Comparison of ENCODE assay signal across 11 cellular contexts in genomic region chr4:153555730-153556440, GRCh38.
DNase-seq lines count a peak whose midpoint lies in the region; ATAC-seq and TF ChIP-seq lines count a peak whose summit lies in the region.
"Had no signal": no experiment of that assay in that cellular context is flagged by ENCODE, and none has a peak within 500 bp of the region (broad histone marks: within the 10 kb centered on the region; RNA-seq: fewer than 3 reads in every experiment).

No MANE protein-coding gene starts in this region.

- H3K9me3 Mint-ChIP-seq in GM23338 = no peaks in the 10 kb centered on the region
- H3K9me3 Mint-ChIP-seq in neural progenitor cell = peaks cover under 1% of the 10 kb centered on the region

- ATAC-seq in GM23338 (no peak), HG03159 (IDR thresholded peaks at IDR 0.05; ENCODE audit: unreplicated experiment) (no peak)

- H3K36me3 Mint-ChIP-seq in GM23338 (ENCODE audit: low read depth) (peaks cover 21% of the 10 kb centered on the region), neural progenitor cell (peaks cover 20% of the 10 kb centered on the region)

- no peaks in the 10 kb centered on the region for H3K4me1 ChIP-seq in GM23338 (ENCODE audit: insufficient read depth)
- peaks cover 0 to 20% of the 10 kb centered on the region in 2 donors for H3K4me1 ChIP-seq in right atrium auricular region
- H3K4me1 ChIP-seq in neural progenitor cell = peaks cover 6% of the 10 kb centered on the region

- H3F3A ChIP-seq in GM23338 (replicated peaks; ENCODE audit: low read depth) (no peaks in the 10 kb centered on the region), neural progenitor cell (ENCODE audit: low read depth) (no peaks in the 10 kb centered on the region)

- H3K4me3 Mint-ChIP-seq in GM23338 (no peak overlapping the region), neural progenitor cell (no peak overlapping the region)
- H3K4me3 Mint-ChIP-seq: activated T-helper 1 cell treated with anti-CD3 and anti-CD28 coated beads, Interleukin-12 subunit alpha, Interleukin-12 subunit beta, Interleukin-2, Interleukin-4 antibody, amounts not matched to agents 30 ng/mL and 10 ng/mL and 1 ng/mL, durations not matched to agents 14 hours and 24 hours and 36 hours; stimulated activated naive CD8-positive, alpha-beta T cell treated with anti-CD3 and anti-CD28 coated beads, Interleukin-15, Interleukin-2, amounts not matched to agents 100 ng/mL and 50 ng/mL, for 24 hours had no signal

- H3K27ac ChIP-seq in GM23338 (ENCODE audit: low read depth) (no peak overlapping the region), right atrium auricular region (peak overlapping the region; percentile 61 to 88), neural progenitor cell (no peak overlapping the region)

- H3K4me1 Mint-ChIP-seq in GM23338 (peaks cover 9% of the 10 kb centered on the region; the same call in 2 of the 3 replicates), neural progenitor cell (peaks cover 7% of the 10 kb centered on the region)

- H3K9me3 ChIP-seq in right atrium auricular region (peaks cover 0 to under 1% of the 10 kb centered on the region in 2 donors), neural progenitor cell (ENCODE audit: low read depth) (no peaks in the 10 kb centered on the region)

- H3K4me3 ChIP-seq in GM23338 = no peak overlapping the region
- no peak overlapping the region for H3K4me3 ChIP-seq in right atrium auricular region
- peak overlapping the region; percentile 8 for H3K4me3 ChIP-seq in skeletal muscle cell (ENCODE audit: low read depth, low read length)
- H3K4me3 ChIP-seq in neural progenitor cell = no peak overlapping the region

- H3K27me3 ChIP-seq in GM23338 (ENCODE audit: insufficient read depth) (no peaks in the 10 kb centered on the region), right atrium auricular region (no peaks in the 10 kb centered on the region), neural progenitor cell (no peaks in the 10 kb centered on the region)

- H4K20me1 ChIP-seq in GM23338 (replicated peaks; ENCODE audit: insufficient read depth) (no peaks in the 10 kb centered on the region), neural progenitor cell (ENCODE audit: low read depth) (peaks cover 4% of the 10 kb centered on the region)

- no peaks in the 10 kb centered on the region for H3K9me2 ChIP-seq in GM23338 (ENCODE audit: insufficient read depth)

- H3K27me3 Mint-ChIP-seq in GM23338 (ENCODE audit: insufficient read depth, low read depth, poor library complexity) (no peaks in the 10 kb centered on the region), neural progenitor cell (ENCODE audit: insufficient read depth, low read depth) (peaks cover 2% of the 10 kb centered on the region)
- H3K27me3 Mint-ChIP-seq: progenitor cell of endocrine pancreas; stimulated activated naive CD8-positive, alpha-beta T cell treated with anti-CD3 and anti-CD28 coated beads, Interleukin-15, Interleukin-2, amounts not matched to agents 100 ng/mL and 50 ng/mL, for 24 hours had no signal

- H3K27ac Mint-ChIP-seq in GM23338 (peak overlapping the region; percentile 84; the same call in 1 of the 2 replicates), neural progenitor cell (no peak overlapping the region)
- H3K27ac Mint-ChIP-seq: activated T-helper 1 cell treated with anti-CD3 and anti-CD28 coated beads, Interleukin-12 subunit alpha, Interleukin-12 subunit beta, Interleukin-2, Interleukin-4 antibody, amounts not matched to agents 30 ng/mL and 10 ng/mL and 1 ng/mL, durations not matched to agents 14 hours and 24 hours and 36 hours; progenitor cell of endocrine pancreas had no signal

- peaks cover 4% of the 10 kb centered on the region; the same call in 1 of the 2 replicates for H3K36me3 ChIP-seq in GM23338 (ENCODE audit: insufficient read depth)
- H3K36me3 ChIP-seq in right atrium auricular region = peaks cover 4% of the 10 kb centered on the region
- H3K36me3 ChIP-seq in neural progenitor cell = peaks cover 4% of the 10 kb centered on the region

- H2AFZ ChIP-seq in GM23338 = no peak overlapping the region
- H2AFZ ChIP-seq in neural progenitor cell (replicated peaks) = no peak overlapping the region

- H3K4me2 ChIP-seq in GM23338 (no peak overlapping the region), neural progenitor cell (no peak overlapping the region)

- TF ChIP-seq CTCF in GM23338 (conservative IDR thresholded peaks at IDR 0.05; ENCODE audit: low read depth in 2 of 2) = no peak
- TF ChIP-seq CTCF in right atrium auricular region (IDR thresholded peaks at IDR 0.05) = no peak
- TF ChIP-seq CTCF in neural progenitor cell (IDR thresholded peaks at IDR 0.05) = no peak

- no peak overlapping the region for H3K9ac ChIP-seq in neural progenitor cell

- no peaks in the 10 kb centered on the region for H3K79me2 ChIP-seq in GM23338 (replicated peaks; ENCODE audit: insufficient read depth)
- H3K79me2 ChIP-seq in neural progenitor cell (ENCODE audit: low read depth) = no peaks in the 10 kb centered on the region

- DNase-seq in GM23338 (ENCODE audit: low spot score) (no peak), amniotic epithelial cell (ENCODE audit: low read depth) (peak; percentile 66), right atrium auricular region (ENCODE audit: low spot score) (peak; percentile 90), skeletal muscle cell (ENCODE audit: low read depth) (peak; percentile 70), neural progenitor cell (ENCODE audit: low spot score) (no peak), HPDE6-E6E7 (ENCODE audit: extremely low spot score) (no peak), NCI-H2107 treated with DMSO at 0.1 percent for 48 hours (lab: John Stamatoyannopoulos, UW; ENCODE audit: unreplicated experiment) (no peak)

TF ChIP-seq in GM23338, 12 proteins besides CTCF, POLR2A, EP300 and RAD21 (continues in another document):
- TF ChIP-seq NANOG (IDR thresholded peaks at IDR 0.05; ENCODE audit: borderline replicate concordance) (no peak), CREB1 (CRISPR knock-in tag; IDR thresholded peaks at IDR 0.05; ENCODE audit: low read depth) (no peak), EZH2phosphoT487 (IDR thresholded peaks at IDR 0.05; ENCODE audit: unreplicated experiment) (no peak), EZH2 (IDR thresholded peaks at IDR 0.05; ENCODE audit: low read depth, unreplicated experiment) (no peak)
- TF ChIP-seq, protein P1, sequence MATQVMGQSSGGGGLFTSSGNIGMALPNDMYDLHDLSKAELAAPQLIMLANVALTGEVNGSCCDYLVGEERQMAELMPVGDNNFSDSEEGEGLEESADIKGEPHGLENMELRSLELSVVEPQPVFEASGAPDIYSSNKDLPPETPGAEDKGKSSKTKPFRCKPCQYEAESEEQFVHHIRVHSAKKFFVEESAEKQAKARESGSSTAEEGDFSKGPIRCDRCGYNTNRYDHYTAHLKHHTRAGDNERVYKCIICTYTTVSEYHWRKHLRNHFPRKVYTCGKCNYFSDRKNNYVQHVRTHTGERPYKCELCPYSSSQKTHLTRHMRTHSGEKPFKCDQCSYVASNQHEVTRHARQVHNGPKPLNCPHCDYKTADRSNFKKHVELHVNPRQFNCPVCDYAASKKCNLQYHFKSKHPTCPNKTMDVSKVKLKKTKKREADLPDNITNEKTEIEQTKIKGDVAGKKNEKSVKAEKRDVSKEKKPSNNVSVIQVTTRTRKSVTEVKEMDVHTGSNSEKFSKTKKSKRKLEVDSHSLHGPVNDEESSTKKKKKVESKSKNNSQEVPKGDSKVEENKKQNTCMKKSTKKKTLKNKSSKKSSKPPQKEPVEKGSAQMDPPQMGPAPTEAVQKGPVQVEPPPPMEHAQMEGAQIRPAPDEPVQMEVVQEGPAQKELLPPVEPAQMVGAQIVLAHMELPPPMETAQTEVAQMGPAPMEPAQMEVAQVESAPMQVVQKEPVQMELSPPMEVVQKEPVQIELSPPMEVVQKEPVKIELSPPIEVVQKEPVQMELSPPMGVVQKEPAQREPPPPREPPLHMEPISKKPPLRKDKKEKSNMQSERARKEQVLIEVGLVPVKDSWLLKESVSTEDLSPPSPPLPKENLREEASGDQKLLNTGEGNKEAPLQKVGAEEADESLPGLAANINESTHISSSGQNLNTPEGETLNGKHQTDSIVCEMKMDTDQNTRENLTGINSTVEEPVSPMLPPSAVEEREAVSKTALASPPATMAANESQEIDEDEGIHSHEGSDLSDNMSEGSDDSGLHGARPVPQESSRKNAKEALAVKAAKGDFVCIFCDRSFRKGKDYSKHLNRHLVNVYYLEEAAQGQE (IDR thresholded peaks at IDR 0.05; ENCODE audit: unreplicated experiment) = no peak
- TF ChIP-seq, protein P2, sequence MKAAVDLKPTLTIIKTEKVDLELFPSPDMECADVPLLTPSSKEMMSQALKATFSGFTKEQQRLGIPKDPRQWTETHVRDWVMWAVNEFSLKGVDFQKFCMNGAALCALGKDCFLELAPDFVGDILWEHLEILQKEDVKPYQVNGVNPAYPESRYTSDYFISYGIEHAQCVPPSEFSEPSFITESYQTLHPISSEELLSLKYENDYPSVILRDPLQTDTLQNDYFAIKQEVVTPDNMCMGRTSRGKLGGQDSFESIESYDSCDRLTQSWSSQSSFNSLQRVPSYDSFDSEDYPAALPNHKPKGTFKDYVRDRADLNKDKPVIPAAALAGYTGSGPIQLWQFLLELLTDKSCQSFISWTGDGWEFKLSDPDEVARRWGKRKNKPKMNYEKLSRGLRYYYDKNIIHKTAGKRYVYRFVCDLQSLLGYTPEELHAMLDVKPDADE (IDR thresholded peaks at IDR 0.05) = no peak

Comparison
In these comparisons a context has a peak if more than half of its experiments do, and no peak if none do; other contexts are left out.
1. DNase-seq: peak in amniotic epithelial cell (single experiment), right atrium auricular region (single experiment) and skeletal muscle cell (single experiment); none in GM23338 (single experiment), neural progenitor cell (single experiment), HPDE6-E6E7 (single experiment) and NCI-H2107 treated with DMSO at 0.1 percent for 48 hours (single experiment).
2. H3K27ac ChIP-seq: peak in right atrium auricular region (2 of 2); none in GM23338 (single experiment) and neural progenitor cell (single experiment).